In the genomic region with DNA sequence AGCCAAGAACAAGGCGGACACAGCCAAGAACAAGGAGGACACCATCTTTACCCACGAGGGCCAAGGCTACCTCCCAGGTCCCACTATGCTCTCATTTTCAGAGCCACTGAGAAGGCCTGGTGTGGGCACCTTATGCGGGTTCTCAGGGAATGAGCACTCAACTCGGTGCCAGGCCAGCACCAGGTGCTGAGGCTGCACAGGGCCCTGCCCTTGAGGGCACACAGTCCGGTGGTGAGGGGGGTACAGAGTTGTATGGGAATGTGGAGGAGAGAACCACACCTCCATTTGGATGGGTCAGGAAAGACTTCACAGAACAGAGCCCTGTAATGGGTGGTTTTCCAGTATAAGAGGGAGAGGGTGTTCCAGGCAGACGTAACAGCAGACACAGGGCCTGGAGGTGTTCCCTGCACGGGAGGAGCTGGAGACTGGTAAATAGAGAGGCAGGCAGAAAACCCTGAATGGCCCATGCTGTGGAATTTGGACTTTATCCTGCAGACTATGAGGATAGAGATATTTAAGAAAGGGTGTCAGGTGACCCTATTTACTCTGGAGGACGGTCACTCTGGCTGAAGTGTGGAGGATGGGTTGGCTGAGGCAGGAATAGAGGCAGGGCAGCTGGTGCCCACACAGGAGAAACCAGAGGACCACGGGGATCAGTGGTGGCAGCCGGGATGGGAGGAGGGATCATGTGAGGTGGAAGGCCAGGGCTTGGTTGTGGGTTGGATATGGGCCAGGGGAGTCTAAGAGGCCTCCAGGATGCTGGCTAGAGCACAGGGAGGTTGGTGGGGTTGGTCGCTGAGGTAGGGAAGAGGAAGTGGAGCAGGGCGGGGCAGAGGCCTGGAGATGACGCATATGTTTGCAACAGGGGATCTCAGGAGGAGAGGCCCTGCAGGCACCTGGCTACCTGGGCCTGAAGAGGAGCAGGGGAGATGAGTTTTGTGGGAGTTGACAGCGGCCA, we compare ENCODE assay signal across 14 cellular contexts. TPM values are rescaled to one million over a fixed set of nuclear protein-coding genes. Genes with fewer than 3 reads are reported as not detected.
DNase-seq lines count a peak whose midpoint lies in the region; ATAC-seq and TF ChIP-seq lines count a peak whose summit lies in the region.
"Had no signal": no experiment of that assay in that cellular context is flagged by ENCODE, and none has a peak within 500 bp of the region (broad histone marks: within the 10 kb centered on the region; RNA-seq: fewer than 3 reads in every experiment).

No MANE protein-coding gene starts in this region.

- ATAC-seq in Right ventricle myocardium superior (ENCODE audit: poor library complexity) (peak; percentile 27), aorta (ENCODE audit: low FRiP score) (peak; percentile 44), GM18520 (IDR thresholded peaks at IDR 0.05; ENCODE audit: unreplicated experiment) (no peak), omental fat pad (ENCODE audit: low FRiP score) (no peak)

- H3K36me3 ChIP-seq in left ventricle myocardium inferior (no peaks in the 10 kb centered on the region), aorta (ENCODE audit: control insufficient read depth in 1 of 2, insufficient read depth in 2 of 2, low read length in 1 of 2) (no peaks in the 10 kb centered on the region)
- H3K36me3 ChIP-seq: brain microvascular endothelial cell had no signal

- no peak for DNase-seq in Right ventricle myocardium superior
- no peak for DNase-seq in left ventricle myocardium inferior
- peak; percentile 28 for DNase-seq in SHP77 treated with DMSO at 0.1 percent for 48 hours (lab: John Stamatoyannopoulos, UW)
- peak; percentile 61 for DNase-seq in kidney tubule cell (ENCODE audit: low spot score)
- DNase-seq in aorta: peak in 1 of 2 donors; percentile 63
- DNase-seq in NCI-H1417 (lab: John Stamatoyannopoulos, UW): no peak
- no peak for DNase-seq in omental fat pad (ENCODE audit: low spot score)
- DNase-seq: activated CD4-positive, alpha-beta T cell treated with anti-CD3 and anti-CD28 coated beads for 1 hour; brain microvascular endothelial cell; NCI-H1694 treated with DMSO at 0.1 percent for 48 hours; retina had no signal

- intact Hi-C loops in Right ventricle myocardium superior (cut with DNase I) (no loop called here), left ventricle myocardium inferior (cut with micrococcal nuclease) (no loop called here), aorta (cut with DNase I) (no loop called here)

- no peaks in the 10 kb centered on the region for H3K9me3 ChIP-seq in left ventricle myocardium inferior (replicated peaks)
- no peaks in the 10 kb centered on the region for H3K9me3 ChIP-seq in aorta (ENCODE audit: control insufficient read depth, low read length)

- WGBS in aorta, 2 donors: 64% methylated on average over 14 of the region's 14 CpGs

- H3K27me3 ChIP-seq in left ventricle myocardium inferior (ENCODE audit: low read depth) (no peaks in the 10 kb centered on the region), aorta (ENCODE audit: control insufficient read depth in 1 of 2, insufficient read depth in 2 of 2, low read length in 1 of 2) (no peaks in the 10 kb centered on the region)

- peaks cover 5% of the 10 kb centered on the region for H3K4me1 ChIP-seq in left ventricle myocardium inferior
- H3K4me1 ChIP-seq in aorta (ENCODE audit: control insufficient read depth in 1 of 2, insufficient read depth in 2 of 2, low read length in 2 of 2): no peaks in the 10 kb centered on the region

- H3K4me3 ChIP-seq in left ventricle myocardium inferior (no peak overlapping the region), aorta (ENCODE audit: low read length in 2 of 2) (no peak overlapping the region)

- no peak for TF ChIP-seq CTCF in left ventricle myocardium inferior (IDR thresholded peaks at IDR 0.05; ENCODE audit: borderline replicate concordance)
- TF ChIP-seq CTCF in omental fat pad (IDR thresholded peaks at IDR 0.05): no peak

- H3K27ac ChIP-seq in left ventricle myocardium inferior (replicated peaks) (no peak overlapping the region), aorta (ENCODE audit: low read depth in 1 of 2, low read length in 2 of 2) (no peak overlapping the region)
- H3K27ac ChIP-seq: brain microvascular endothelial cell had no signal

RNA-seq across cellular contexts. Expression of gene CRABP1, which starts 34.6 kb away (rescaled TPM):
- total RNA-seq in Right ventricle myocardium superior: not detected
- total RNA-seq in left ventricle myocardium inferior: not detected
- 1 to 10 TPM in 1 of 2 donors, not detected in 1; 1.9 TPM for total RNA-seq in aorta
- not detected for polyA plus RNA-seq in aorta
- 1 to 10 TPM in 1 of 4 donors, not detected in 3; 1.6 TPM for total RNA-seq in omental fat pad
- total RNA-seq: subcutaneous adipose tissue had no signal
- polyA plus RNA-seq: BJ had no signal

Comparison
In these comparisons a context has a peak if more than half of its experiments do, and no peak if none do; other contexts are left out.
1. ATAC-seq: peak in Right ventricle myocardium superior (single experiment) and aorta (single experiment); none in GM18520 (single experiment) and omental fat pad (single experiment).
2. DNase-seq: peak in SHP77 treated with DMSO at 0.1 percent for 48 hours (single experiment) and kidney tubule cell (single experiment); none in Right ventricle myocardium superior (single experiment), left ventricle myocardium inferior (single experiment), NCI-H1417 (0 of 3) and omental fat pad (single experiment).